In the genomic region with DNA sequence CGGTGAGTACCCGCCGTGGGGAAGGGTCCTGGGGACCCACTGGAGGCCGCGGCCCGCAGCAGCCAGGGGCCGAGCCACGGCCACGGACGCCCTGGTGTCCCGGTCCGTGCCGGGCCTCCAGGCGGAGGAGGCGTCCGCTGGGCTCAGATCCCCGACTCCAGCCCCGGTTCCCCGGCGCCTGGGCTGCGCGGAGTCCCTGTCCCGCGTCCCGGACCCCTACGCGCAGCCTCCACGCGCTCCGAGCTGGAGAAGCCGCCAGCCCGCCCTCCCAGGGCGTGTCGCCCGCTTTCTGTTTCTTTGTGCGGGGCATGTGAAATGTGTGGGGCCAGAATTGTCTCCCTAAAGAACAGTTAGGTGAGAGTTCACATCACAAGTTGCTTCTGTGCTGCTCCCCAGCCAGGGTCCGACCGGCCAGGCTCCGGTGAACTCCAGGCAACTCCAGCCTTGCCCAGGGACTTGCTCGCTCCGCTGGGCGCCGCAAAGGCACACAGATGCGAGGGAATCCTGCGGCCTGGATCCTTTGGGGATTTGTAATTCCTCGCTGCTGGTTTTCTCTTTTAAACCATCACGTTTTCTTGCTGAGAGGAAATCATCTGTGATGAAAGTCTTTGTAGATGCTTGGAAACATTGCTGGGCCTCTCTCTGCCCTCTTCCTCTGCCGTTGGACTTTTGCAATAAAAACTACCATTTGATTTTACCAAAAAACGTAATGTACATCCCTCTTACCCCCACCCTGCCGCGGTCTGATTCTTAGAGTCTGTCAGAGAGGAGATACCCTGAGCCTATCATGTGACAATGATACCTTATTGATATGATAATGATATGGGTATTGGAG, we compare ENCODE assay signal across 8 cellular contexts. TPM values are rescaled to one million over a fixed set of nuclear protein-coding genes. Genes with fewer than 3 reads are reported as not detected.
DNase-seq lines count a peak whose midpoint lies in the region; ATAC-seq and TF ChIP-seq lines count a peak whose summit lies in the region.

No MANE protein-coding gene starts in this region.

- no peak for TF ChIP-seq CTCF in fibroblast of lung (conservative IDR thresholded peaks at IDR 0.05 in 1 of 2, IDR thresholded peaks at IDR 0.05 in 1 of 2; ENCODE audit: low read depth in 1 of 2, low read length in 2 of 2)
- TF ChIP-seq CTCF in neural crest cell (conservative IDR thresholded peaks at IDR 0.05), result no peak

- no peaks in the 10 kb centered on the region for H3K9me3 ChIP-seq in fibroblast of lung (ENCODE audit: control insufficient read depth, insufficient read depth, low read depth, low read length)

- DNase-seq in CD1c-positive myeloid dendritic cell (ENCODE audit: extremely low spot score) (peak; percentile 28), HS-5 (ENCODE audit: low read depth) (peak; percentile 34), fibroblast of lung (ENCODE audit: low read depth in 2 of 2) (peak; percentile 51 to 58), neural crest cell (ENCODE audit: low read depth, low spot score) (peak; percentile 48), NCI-H2171 treated with DMSO at 0.1 percent for 48 hours (lab: John Stamatoyannopoulos, UW) (no peak), NCI-H2107 (lab: John Stamatoyannopoulos, UW) (no peak)
- peak; percentile 59 for DNase-seq in activated T-cell treated with anti-CD3 and anti-CD28 coated beads, Interleukin-2, amount 50 U/mL, for 1 hour

- H3K79me2 ChIP-seq in fibroblast of lung (ENCODE audit: control insufficient read depth, insufficient read depth, low read length), result peaks cover 16% of the 10 kb centered on the region

- peak overlapping the region; percentile 93 for H3K4me3 Mint-ChIP-seq in neural crest cell

- no peaks in the 10 kb centered on the region for H3K27me3 Mint-ChIP-seq in neural crest cell (ENCODE audit: low read depth)

- ATAC-seq in GM21423 (IDR thresholded peaks at IDR 0.05; ENCODE audit: unreplicated experiment), result peak; percentile 11

- peak overlapping the region; percentile 98 for H3K27ac ChIP-seq in fibroblast of lung (ENCODE audit: insufficient read depth, low read length)

- H3K9ac ChIP-seq in fibroblast of lung (ENCODE audit: insufficient read depth, low read length), result peak overlapping the region; percentile 93

- H3K9me3 Mint-ChIP-seq in neural crest cell, result no peaks in the 10 kb centered on the region

- H3K4me1 ChIP-seq in fibroblast of lung (ENCODE audit: control insufficient read depth, extremely low read depth, insufficient read depth, low read length), result peaks cover 14% of the 10 kb centered on the region

- H3K27ac Mint-ChIP-seq in neural crest cell (ENCODE audit: unreplicated experiment), result peak overlapping the region; percentile 93

- peaks cover 2% of the 10 kb centered on the region for H3K36me3 Mint-ChIP-seq in neural crest cell (ENCODE audit: low read depth)

- no peaks in the 10 kb centered on the region for H4K20me1 ChIP-seq in fibroblast of lung (ENCODE audit: control insufficient read depth, extremely low read depth, insufficient read depth, low read length)

- H3K4me3 ChIP-seq in fibroblast of lung (replicated peaks in 1 of 4; ENCODE audit: control extremely low read depth in 1 of 4, insufficient read depth in 1 of 4, low read depth in 3 of 4, low read length in 4 of 4), result peak overlapping the region; percentile 50 to 89 (median 78)

- H2AFZ ChIP-seq in fibroblast of lung (ENCODE audit: low read length), result no peak overlapping the region

- no peaks in the 10 kb centered on the region for H3K27me3 ChIP-seq in fibroblast of lung (ENCODE audit: control insufficient read depth, insufficient read depth, low read length)

- peaks cover 51% of the 10 kb centered on the region for H3K4me1 Mint-ChIP-seq in neural crest cell

- H3K36me3 ChIP-seq in fibroblast of lung (ENCODE audit: control insufficient read depth, insufficient read depth, low read length), result no peaks in the 10 kb centered on the region

- peak overlapping the region; percentile 61 for H3K4me2 ChIP-seq in fibroblast of lung (ENCODE audit: extremely low read depth, insufficient read depth, low read length)

RNA-seq across cellular contexts. Expression of gene GYPC, which starts 0.6 kb away (rescaled TPM):
- total RNA-seq in fibroblast of lung, result 135 and 244 TPM in 2 replicates
- polyA plus RNA-seq in fibroblast of lung, result 167 and 170 TPM in 2 replicates
- 136 and 141 TPM in 2 replicates for polyA plus RNA-seq in fibroblast of lung (2012)
- 236 and 284 TPM in 2 replicates for polyA minus RNA-seq in fibroblast of lung (ENCODE audit: low replicate concordance)
- total RNA-seq in neural crest cell, result 84.4 and 89.4 TPM in 2 replicates

Comparison
In these comparisons a context has a peak if more than half of its experiments do, and no peak if none do; other contexts are left out.
1. DNase-seq: peak in CD1c-positive myeloid dendritic cell (single experiment), HS-5 (single experiment), activated T-cell treated with anti-CD3 and anti-CD28 coated beads, Interleukin-2, amount 50 U/mL, for 1 hour (single experiment), fibroblast of lung (2 of 2) and neural crest cell (single experiment); none in NCI-H2171 treated with DMSO at 0.1 percent for 48 hours (single experiment) and NCI-H2107 (single experiment).